ENCODE assay signal across 22 cellular contexts in genomic region chr2:200608341-200609026, GRCh38. TPM values are rescaled to one million over a fixed set of nuclear protein-coding genes. Genes with fewer than 3 reads are reported as not detected.
DNase-seq lines count a peak whose midpoint lies in the region; ATAC-seq, FAIRE-seq and TF ChIP-seq lines count a peak whose summit lies in the region.
"Had no signal": no experiment of that assay in that cellular context is flagged by ENCODE, and none has a peak within 500 bp of the region (broad histone marks: within the 10 kb centered on the region; RNA-seq: fewer than 3 reads in every experiment).

No MANE protein-coding gene starts in this region.

- H3K27ac ChIP-seq in PC-3 (ENCODE audit: low read length) (peak overlapping the region; percentile 69), adrenal gland (peak overlapping the region in 4 of 5 donors; percentile 15 to 90 (median 50)), mesenchymal stem cell (ENCODE audit: low read length, poor library complexity, severe bottlenecking) (peak overlapping the region; percentile 58)
- H3K27ac ChIP-seq: upper lobe of right lung had no signal

- no peak overlapping the region for H3K18ac ChIP-seq in mesenchymal stem cell (ENCODE audit: low read depth in 1 of 2, low read length in 2 of 2)

- FAIRE-seq in urothelium cell line (lab: Jason Lieb, UNC) = peak; percentile 73

- H2BK120ac ChIP-seq in mesenchymal stem cell (ENCODE audit: low read depth, low read length) = no peak overlapping the region

- H3K9me3 ChIP-seq in PC-3 (ENCODE audit: low read length) (no peaks in the 10 kb centered on the region), adrenal gland (replicated peaks in 1 of 3) (no peaks in the 10 kb centered on the region), mesenchymal stem cell (ENCODE audit: control insufficient read depth, low read length) (no peaks in the 10 kb centered on the region), mucosa of descending colon (no peaks in the 10 kb centered on the region)
- H3K9me3 ChIP-seq: upper lobe of right lung had no signal

- intact Hi-C loops in PC-3 (cut with micrococcal nuclease) (no loop called here), adrenal gland (cut with DNase I) (no loop called here), mucosa of descending colon (cut with DNase I, micrococcal nuclease) (no loop called here)

- H3K9ac ChIP-seq in PC-3 (ENCODE audit: low read length) = no peak overlapping the region
- H3K9ac ChIP-seq in mesenchymal stem cell (ENCODE audit: low read length) = peak overlapping the region; percentile 21

- no peak for TF ChIP-seq CTCF in PC-3 (conservative IDR thresholded peaks at IDR 0.05; ENCODE audit: low read depth, low read length)
- TF ChIP-seq CTCF in adrenal gland (IDR thresholded peaks at IDR 0.05) = no peak
- no peak for TF ChIP-seq CTCF in mucosa of descending colon (IDR thresholded peaks at IDR 0.05)

- no peak for TF ChIP-seq POLR2A in adrenal gland (IDR thresholded peaks at IDR 0.05)

- WGBS in adrenal gland, 4 donors = 61 to 75% (median 65%) methylated on average over 3 of the region's 3 CpGs
- 50% methylated on average over 2 of the region's 3 CpGs for WGBS in mesenchymal stem cell

- no peaks in the 10 kb centered on the region for H3K9me2 ChIP-seq in PC-3 (replicated peaks; ENCODE audit: low read length)

- no peaks in the 10 kb centered on the region for H4K20me1 ChIP-seq in PC-3 (ENCODE audit: low read length)

- H2BK12ac ChIP-seq in mesenchymal stem cell (ENCODE audit: low read length in 2 of 2) = no peak overlapping the region

- no peaks in the 10 kb centered on the region for H3K36me3 ChIP-seq in PC-3 (ENCODE audit: low read depth, low read length)
- peaks cover 0 to 95% of the 10 kb centered on the region in 2 donors for H3K36me3 ChIP-seq in adrenal gland (replicated peaks in 1 of 2)
- H3K36me3 ChIP-seq in mesenchymal stem cell (ENCODE audit: control insufficient read depth in 1 of 2, insufficient read depth in 2 of 2, low read depth in 1 of 2, low read length in 2 of 2) = peaks cover 0 to 60% of the 10 kb centered on the region in 2 experiments
- no peaks in the 10 kb centered on the region for H3K36me3 ChIP-seq in mucosa of descending colon (ENCODE audit: low read depth)

- peaks cover 25% of the 10 kb centered on the region for H3K79me2 ChIP-seq in PC-3 (ENCODE audit: low read length)

- DNase-seq in PC-3 (peak; percentile 33), adrenal gland (no peak), mesenchymal stem cell (no peak), urothelium cell line (ENCODE audit: low spot score) (no peak), dermis blood vessel endothelial cell (no peak), mucosa of descending colon (no peak)
- DNase-seq: activated CD4-positive, alpha-beta T cell treated with anti-CD3 and anti-CD28 coated beads, Interleukin-2, amount 50 U/mL, for 4 hours; activated naive CD4-positive, alpha-beta T cell treated with anti-CD3 and anti-CD28 coated beads, Interleukin-2, amount 50 U/mL, for 16 hours; anterior cingulate cortex; central memory CD4-positive, alpha-beta T cell; hypothalamus; immature natural killer cell; naive thymus-derived CD8-positive, alpha-beta T cell; NCI-H1694 treated with DMSO at 0.1 percent for 48 hours; NCI-H2171; NCI-H510A; occipital lobe; SHP77; stimulated activated CD4-positive, alpha-beta T cell treated with anti-CD3 and anti-CD28 coated beads, Interleukin-2, amount 100 ng/mL, for 48 hours; upper lobe of right lung had no signal

- ATAC-seq in PC-3 (no peak; the same call in 1 of the 2 replicates), HG03175 (IDR thresholded peaks at IDR 0.05; ENCODE audit: unreplicated experiment) (no peak), mucosa of descending colon (no peak)
- ATAC-seq: naive thymus-derived CD8-positive, alpha-beta T cell; upper lobe of right lung; WTC11 had no signal

- H3F3A ChIP-seq in PC-3 (ENCODE audit: low read length, unreplicated experiment) = peaks cover 3% of the 10 kb centered on the region

- POLR2A ChIA-PET in PC-3 (lab: Charles Lee; ENCODE audit: unreplicated experiment) = no interaction called here

- H2AFZ ChIP-seq in PC-3 (ENCODE audit: low read length) (no peak overlapping the region), mesenchymal stem cell (ENCODE audit: low read depth, low read length) (no peak overlapping the region)

- H2AK5ac ChIP-seq in mesenchymal stem cell (ENCODE audit: low read length, severe bottlenecking) = peak overlapping the region; percentile 82

- no peaks in the 10 kb centered on the region for H3K27me3 ChIP-seq in PC-3 (ENCODE audit: low read length)
- H3K27me3 ChIP-seq in adrenal gland = no peaks in the 10 kb centered on the region
- H3K27me3 ChIP-seq in mesenchymal stem cell (ENCODE audit: control insufficient read depth in 1 of 2, insufficient read depth in 1 of 2, low read length in 2 of 2) = no peaks in the 10 kb centered on the region
- H3K27me3 ChIP-seq: upper lobe of right lung had no signal

- H3K4ac ChIP-seq in mesenchymal stem cell (ENCODE audit: low read depth in 1 of 2, low read length in 2 of 2) = no peak overlapping the region

- H4K8ac ChIP-seq in mesenchymal stem cell (ENCODE audit: low read length) = no peak overlapping the region

- H3K4me2 ChIP-seq in PC-3 (ENCODE audit: low read length) (peak overlapping the region; percentile 74), mesenchymal stem cell (ENCODE audit: low read length, poor library complexity, severe bottlenecking) (no peak overlapping the region)

- H4K91ac ChIP-seq in mesenchymal stem cell (ENCODE audit: low read length) = no peak overlapping the region

- no peak overlapping the region for H2BK15ac ChIP-seq in mesenchymal stem cell (ENCODE audit: low read depth, poor library complexity, severe bottlenecking)

- H2BK5ac ChIP-seq in mesenchymal stem cell (ENCODE audit: low read depth, low read length, poor library complexity, severe bottlenecking) = no peak overlapping the region

- CTCF ChIA-PET in PC-3 (lab: Charles Lee) = no interaction called here

- TSS peak; percentile 47 for BruUV-seq in PC-3 (replicated peaks; lab: Mats Ljungman, UMichigan)

- H3K4me3 ChIP-seq in PC-3 (ENCODE audit: low read length) (peak overlapping the region; percentile 55; the same call in 1 of the 2 replicates), adrenal gland (no peak overlapping the region), mesenchymal stem cell (ENCODE audit: insufficient read depth in 1 of 2, low read depth in 1 of 2, low read length in 2 of 2) (peak overlapping the region in 1 of 2 experiments; percentile 31), mucosa of descending colon (no peak overlapping the region)
- H3K4me3 ChIP-seq: upper lobe of right lung had no signal

- no peak overlapping the region for H3K14ac ChIP-seq in mesenchymal stem cell (ENCODE audit: low read length in 2 of 2)

- no peaks in the 10 kb centered on the region for H3K79me1 ChIP-seq in mesenchymal stem cell (replicated peaks; ENCODE audit: low read length, poor library complexity, severe bottlenecking)

- H3K4me1 ChIP-seq in PC-3 (ENCODE audit: insufficient read depth, low read length) (peaks cover 38% of the 10 kb centered on the region), adrenal gland (replicated peaks in 1 of 2) (peaks cover 0 to 31% of the 10 kb centered on the region in 2 donors), mesenchymal stem cell (ENCODE audit: control insufficient read depth, insufficient read depth, low read depth, low read length) (peaks cover 4% of the 10 kb centered on the region), mucosa of descending colon (ENCODE audit: low read depth) (no peaks in the 10 kb centered on the region)
- H3K4me1 ChIP-seq: upper lobe of right lung had no signal

- H3K23ac ChIP-seq in mesenchymal stem cell (ENCODE audit: low read length in 2 of 2) = no peak overlapping the region

RNA-seq across cellular contexts. Expression of gene AOX1, which starts 22.7 kb away (rescaled TPM):
- 54.9 and 57.2 TPM in 2 replicates for total RNA-seq in PC-3 (2014; rRNA removed)
- 1,000 to 10,000 TPM in 2 of 8 donors, 100 to 1,000 TPM in 6; 650 to 1,121 (median 899) TPM for total RNA-seq in adrenal gland
- 100 to 1,000 TPM; 101 to 406 (median 127) TPM for polyA plus RNA-seq in adrenal gland
- polyA plus RNA-seq in mesenchymal stem cell (2013, experiment 1 of 2) = 1.1 TPM
- polyA plus RNA-seq in mesenchymal stem cell (2013, experiment 2 of 2) = 0.99 TPM
- total RNA-seq in dermis blood vessel endothelial cell = 2.4 and 2.6 TPM in 2 replicates
- total RNA-seq in mucosa of descending colon = 10 to 100 TPM in 2 of 3 donors, 1 to 10 TPM in 1; 1.9 to 33.9 (median 17.8) TPM
- total RNA-seq: naive thymus-derived CD8-positive, alpha-beta T cell had no signal
- polyA plus RNA-seq: immature natural killer cell; naive thymus-derived CD8-positive, alpha-beta T cell had no signal

Comparison
In these comparisons a context has a peak if more than half of its experiments do, and no peak if none do; other contexts are left out.
1. RNA of gene AOX1, which starts 22.7 kb away (total RNA-seq): 650 to 1,121 TPM in adrenal gland; 54.9 to 57.2 TPM in PC-3, 1.9 to 33.9 TPM in mucosa of descending colon and 2.4 to 2.6 TPM in dermis blood vessel endothelial cell; every median in the first group is over 10 times any median in the second.
2. Peak in every context shown above with its lines, with median percentiles within 50 percentile points of each other: H3K27ac ChIP-seq.